Comparison of ENCODE assay signal across 9 cellular contexts in the genomic region with DNA sequence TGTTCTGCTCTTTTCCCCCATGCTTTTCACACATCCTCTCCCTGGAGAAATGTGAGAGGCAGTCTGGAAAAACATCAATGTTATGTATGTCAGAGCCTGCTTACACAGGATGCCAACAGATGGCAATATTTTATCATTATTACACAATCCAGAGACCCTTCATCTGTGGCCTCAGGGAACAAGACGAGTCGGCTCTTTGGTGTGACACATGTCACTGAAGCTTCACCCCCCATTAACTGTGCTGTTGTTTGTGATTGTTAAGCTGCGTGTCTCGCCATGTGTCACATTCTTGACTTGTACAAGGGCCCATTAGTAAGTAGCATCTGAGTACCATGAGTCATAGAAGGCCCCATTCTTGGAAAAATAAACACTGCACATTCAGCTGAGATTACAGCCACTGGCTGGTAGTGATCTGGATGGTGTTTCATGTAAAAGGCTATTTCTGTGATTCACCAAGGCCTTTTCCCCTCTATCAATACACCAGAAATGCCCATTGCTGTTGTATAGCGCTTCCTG.
A peak's percentile ranks its signal among the peaks of the same experiment; 100 is the strongest.
DNase-seq lines count a peak whose midpoint lies in the region; ATAC-seq and TF ChIP-seq lines count a peak whose summit lies in the region.
"Had no signal": no experiment of that assay in that cellular context is flagged by ENCODE, and none has a peak within 500 bp of the region (broad histone marks: within the 10 kb centered on the region; RNA-seq: fewer than 3 reads in every experiment).

No MANE protein-coding gene starts in this region.

- no peak overlapping the region for H3K9ac ChIP-seq in GM23248

- no peaks in the 10 kb centered on the region for H3K27me3 ChIP-seq in GM23248 (replicated peaks; ENCODE audit: insufficient read depth)

- 5 to 7% methylated on average over 5 of the region's 5 CpGs for WGBS in GM23248 (ENCODE audit: low coverage in 1 of 2, low lambda C conversion rate in 2 of 2, missing lambda C conversion rate in 2 of 2), 2 experiments

- 0 out of 2 replicates have a peak overlapping the region, but pooled peaks have one; percentile 6 for H2AFZ ChIP-seq in GM23248

- peak; percentile 94 for DNase-seq in GM23248
- DNase-seq in NCI-H2171 treated with DMSO at 0.1 percent for 48 hours (lab: John Stamatoyannopoulos, UW), result peak; percentile 97
- DNase-seq in chondrocyte (ENCODE audit: low spot score), result no peak
- DNase-seq in retinal pigment epithelial cell (ENCODE audit: low read depth), result peak; percentile 92
- no peak for DNase-seq in activated T-cell treated with anti-CD3 and anti-CD28 coated beads, Interleukin-2, amount 50 U/mL, for 4 hours
- no peak for DNase-seq in dermis blood vessel endothelial cell
- DNase-seq in stimulated activated CD4-positive, alpha-beta T cell treated with anti-CD3 and anti-CD28 coated beads, Interleukin-15, amount 100 ng/mL, for 24 hours, result no peak
- DNase-seq: activated CD8-positive, alpha-beta memory T cell treated with anti-CD3 and anti-CD28 coated beads, Interleukin-2, amount 50 U/mL, for 4 hours had no signal

- H3K9me2 ChIP-seq in GM23248 (ENCODE audit: insufficient read depth), result no peaks in the 10 kb centered on the region

- peaks cover 47% of the 10 kb centered on the region for H3K4me1 Mint-ChIP-seq in chondrocyte (ENCODE audit: low read depth)
- H3K4me1 Mint-ChIP-seq in activated T-cell treated with anti-CD3 and anti-CD28 coated beads, Interleukin-2, amount 50 U/mL, for 4 hours (ENCODE audit: low read depth), result no peaks in the 10 kb centered on the region

- H3F3A ChIP-seq in GM23248 (ENCODE audit: insufficient read depth), result peaks cover 13% of the 10 kb centered on the region

- H3K27ac Mint-ChIP-seq in chondrocyte (ENCODE audit: unreplicated experiment), result peak overlapping the region; percentile 86

- peaks cover 32% of the 10 kb centered on the region for H3K4me1 ChIP-seq in GM23248 (ENCODE audit: insufficient read depth)

- H3K36me3 ChIP-seq in GM23248 (ENCODE audit: low read depth), result no peaks in the 10 kb centered on the region

- peak overlapping the region; percentile 50 for H3K4me2 ChIP-seq in GM23248 (ENCODE audit: unreplicated experiment)

- in situ Hi-C loops in GM23248 (cut with MboI), result no loop called here

- H3K79me2 ChIP-seq in GM23248 (ENCODE audit: insufficient read depth), result no peaks in the 10 kb centered on the region

- peak overlapping the region; percentile 65 for H3K27ac ChIP-seq in GM23248

- no peaks in the 10 kb centered on the region for H3K9me3 Mint-ChIP-seq in chondrocyte (ENCODE audit: low read depth)
- no peaks in the 10 kb centered on the region for H3K9me3 Mint-ChIP-seq in activated T-cell treated with anti-CD3 and anti-CD28 coated beads, Interleukin-2, amount 50 U/mL, for 4 hours

- H3K9me3 ChIP-seq in GM23248 (ENCODE audit: low read depth), result no peaks in the 10 kb centered on the region

- no peak overlapping the region for H3K4me3 ChIP-seq in GM23248
- no peak overlapping the region for H3K4me3 ChIP-seq in retinal pigment epithelial cell (ENCODE audit: low read length)

- no peak for ATAC-seq in activated T-cell treated with anti-CD3 and anti-CD28 coated beads, Interleukin-2, amount 50 U/mL, for 4 hours
- no peak for ATAC-seq in HG02571 (IDR thresholded peaks at IDR 0.05; ENCODE audit: unreplicated experiment)

- H3K27me3 Mint-ChIP-seq in chondrocyte (ENCODE audit: low read depth), result no peaks in the 10 kb centered on the region
- H3K27me3 Mint-ChIP-seq in activated T-cell treated with anti-CD3 and anti-CD28 coated beads, Interleukin-2, amount 50 U/mL, for 4 hours (ENCODE audit: low read depth), result peaks cover 1% of the 10 kb centered on the region

- no peaks in the 10 kb centered on the region for H3K36me3 Mint-ChIP-seq in chondrocyte (ENCODE audit: low read depth)
- H3K36me3 Mint-ChIP-seq in activated T-cell treated with anti-CD3 and anti-CD28 coated beads, Interleukin-2, amount 50 U/mL, for 4 hours (ENCODE audit: insufficient read depth), result no peaks in the 10 kb centered on the region

- TF ChIP-seq CTCF in chondrocyte (IDR thresholded peaks at IDR 0.05) (peak; percentile 67), retinal pigment epithelial cell (conservative IDR thresholded peaks at IDR 0.05; ENCODE audit: low read depth, low read length) (no peak)

- no peaks in the 10 kb centered on the region for H4K20me1 ChIP-seq in GM23248 (ENCODE audit: insufficient read depth)

- peak overlapping the region; percentile 10 for H3K4me3 Mint-ChIP-seq in chondrocyte (ENCODE audit: unreplicated experiment)
- no peak overlapping the region for H3K4me3 Mint-ChIP-seq in activated T-cell treated with anti-CD3 and anti-CD28 coated beads, Interleukin-2, amount 50 U/mL, for 4 hours

Comparison
In these comparisons a context has a peak if more than half of its experiments do, and no peak if none do; other contexts are left out.
1. DNase-seq: peak in GM23248 (single experiment), NCI-H2171 treated with DMSO at 0.1 percent for 48 hours (single experiment) and retinal pigment epithelial cell (single experiment); none in chondrocyte (single experiment), activated T-cell treated with anti-CD3 and anti-CD28 coated beads, Interleukin-2, amount 50 U/mL, for 4 hours (single experiment), dermis blood vessel endothelial cell (single experiment) and stimulated activated CD4-positive, alpha-beta T cell treated with anti-CD3 and anti-CD28 coated beads, Interleukin-15, amount 100 ng/mL, for 24 hours (single experiment).